ENCODE assay signal across 10 cellular contexts in the genomic region with DNA sequence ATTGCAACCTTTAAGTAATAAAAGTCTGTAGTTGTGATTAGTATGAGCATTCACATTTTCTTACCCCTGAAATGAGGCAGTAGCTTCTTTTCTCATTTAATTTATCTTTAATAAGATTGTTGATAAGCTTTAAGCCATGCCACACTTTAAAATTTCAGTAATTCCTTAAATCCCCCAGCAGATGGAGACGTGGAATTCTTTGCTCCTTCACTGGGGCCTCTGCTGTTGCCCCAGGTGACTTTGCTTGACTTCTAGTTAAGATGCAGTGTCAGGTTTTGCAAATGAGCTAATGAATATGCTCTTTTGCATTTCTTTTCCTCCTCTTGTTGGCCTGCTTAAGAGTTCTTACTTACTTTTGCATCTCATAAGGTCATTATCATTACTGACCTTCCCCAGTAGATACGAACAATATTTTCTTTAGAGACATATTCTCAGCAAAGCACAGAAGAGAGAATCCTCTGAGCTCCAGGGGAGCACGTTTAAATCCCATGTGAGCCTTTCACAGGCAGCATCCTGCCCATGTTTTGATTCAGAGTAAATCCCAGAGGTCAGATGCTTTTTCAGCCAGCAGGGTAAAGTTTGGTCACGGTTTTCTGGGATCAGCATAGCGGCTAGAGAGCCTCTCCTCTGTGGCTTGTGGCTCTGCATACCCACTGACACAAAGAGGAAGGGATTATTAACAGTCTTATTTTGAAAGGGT.
DNase-seq lines count a peak whose midpoint lies in the region; ATAC-seq and TF ChIP-seq lines count a peak whose summit lies in the region.
"Had no signal": no experiment of that assay in that cellular context is flagged by ENCODE, and none has a peak within 500 bp of the region (broad histone marks: within the 10 kb centered on the region; RNA-seq: fewer than 3 reads in every experiment).

No MANE protein-coding gene starts in this region.

- no peaks in the 10 kb centered on the region for H3K27me3 ChIP-seq in colonic mucosa
- H3K27me3 ChIP-seq: SJSA1 had no signal

- no peaks in the 10 kb centered on the region for H3K4me1 Mint-ChIP-seq in natural killer cell

- 11 to 20% methylated on average over 2 to 3 of the region's 5 CpGs for WGBS in mesodermal cell (ENCODE audit: insufficient coverage in 2 of 2), 2 experiments

- H3K9me3 Mint-ChIP-seq in natural killer cell = peaks cover 0 to 1% of the 10 kb centered on the region in 2 donors

- H3K4me3 Mint-ChIP-seq in natural killer cell = no peak overlapping the region

- H3K4me1 ChIP-seq in colonic mucosa = no peaks in the 10 kb centered on the region
- peaks cover 8% of the 10 kb centered on the region for H3K4me1 ChIP-seq in mesodermal cell (ENCODE audit: control insufficient read depth, insufficient read depth, low read length, poor library complexity, severe bottlenecking)
- H3K4me1 ChIP-seq: SJSA1 had no signal

- H3K27ac Mint-ChIP-seq in natural killer cell = no peak overlapping the region

- no peaks in the 10 kb centered on the region for H3K36me3 Mint-ChIP-seq in natural killer cell

- in situ Hi-C loops in G401 (cut with HindIII; ENCODE audit: low sequenced_read_pairs) = no loop called here

- intact Hi-C loops in colonic mucosa (cut with DNase I) = no loop called here
- intact Hi-C loops in natural killer cell (cut with micrococcal nuclease) = no loop called here

- no peaks in the 10 kb centered on the region for H3K27me3 Mint-ChIP-seq in natural killer cell (ENCODE audit: low read depth in 2 of 2)

- no peak overlapping the region for H3K27ac ChIP-seq in colonic mucosa
- peak overlapping the region; percentile 19 for H3K27ac ChIP-seq in mesodermal cell (ENCODE audit: low read depth, low read length, severe bottlenecking)
- H3K27ac ChIP-seq: SJSA1, skin epidermis had no signal

- TF ChIP-seq CTCF in colonic mucosa (IDR thresholded peaks at IDR 0.05) = peak; percentile 25
- no peak for TF ChIP-seq CTCF in natural killer cell (IDR thresholded peaks at IDR 0.05)

- DNase-seq in G401 (ENCODE audit: low spot score) (peak; percentile 13), NCI-H2171 (lab: John Stamatoyannopoulos, UW) (peak; percentile 72), colonic mucosa (no peak), natural killer cell (no peak)
- DNase-seq in central memory CD4-positive, alpha-beta T cell = no peak
- DNase-seq in activated naive CD4-positive, alpha-beta T cell treated with Interleukin-2 at 50 U/mL for 16 hours = no peak

- H3K36me3 ChIP-seq in colonic mucosa (no peaks in the 10 kb centered on the region), mesodermal cell (ENCODE audit: control insufficient read depth, insufficient read depth, low read length) (no peaks in the 10 kb centered on the region)
- H3K36me3 ChIP-seq: SJSA1 had no signal

- no peak overlapping the region for H3K9ac ChIP-seq in colonic mucosa (ENCODE audit: low read depth in 2 of 2, low read length in 2 of 2)

- H3K9me3 ChIP-seq in colonic mucosa (no peaks in the 10 kb centered on the region), mesodermal cell (ENCODE audit: control insufficient read depth, low read length) (no peaks in the 10 kb centered on the region)
- H3K9me3 ChIP-seq: SJSA1 had no signal

- no peak for ATAC-seq in natural killer cell
- ATAC-seq in GM18520 (IDR thresholded peaks at IDR 0.05; ENCODE audit: unreplicated experiment) = no peak

- H3K4me3 ChIP-seq in colonic mucosa = no peak overlapping the region
- H3K4me3 ChIP-seq in mesodermal cell (ENCODE audit: extremely low read depth, insufficient read depth, low read length, poor library complexity, severe bottlenecking) = no peak overlapping the region
- H3K4me3 ChIP-seq: SJSA1, skin epidermis had no signal

Comparison
In these comparisons a context has a peak if more than half of its experiments do, and no peak if none do; other contexts are left out.
1. DNase-seq: peak in G401 (single experiment) and NCI-H2171 (single experiment); none in colonic mucosa (single experiment), natural killer cell (single experiment), central memory CD4-positive, alpha-beta T cell (single experiment) and activated naive CD4-positive, alpha-beta T cell treated with Interleukin-2 at 50 U/mL for 16 hours (single experiment).